In genomic region chr10:71058308-71058707, GRCh38 we compare ENCODE assay signal across 25 cellular contexts.
DNase-seq lines count a peak whose midpoint lies in the region; TF ChIP-seq lines count a peak whose summit lies in the region.
"Had no signal": no experiment of that assay in that cellular context is flagged by ENCODE, and none has a peak within 500 bp of the region (broad histone marks: within the 10 kb centered on the region; RNA-seq: fewer than 3 reads in every experiment).

No MANE protein-coding gene starts in this region.

- H3F3A ChIP-seq in neural cell (ENCODE audit: insufficient read depth, low read length, poor library complexity, severe bottlenecking): no peaks in the 10 kb centered on the region

- no peaks in the 10 kb centered on the region for H3K9me3 Mint-ChIP-seq in activated naive CD4-positive, alpha-beta T cell treated with anti-CD3 and anti-CD28 coated beads, Interleukin-2, amount 10 ng/mL, durations not matched to agents 7 days and 5 days
- H3K9me3 Mint-ChIP-seq: CD4-positive, CD25-positive, alpha-beta regulatory T cell; CD8-positive, alpha-beta memory T cell had no signal

- TF ChIP-seq POLR2A in lower leg skin (IDR thresholded peaks at IDR 0.05): no peak

- TF ChIP-seq CTCF in WERI-Rb-1 (IDR thresholded peaks at IDR 0.05; ENCODE audit: low read depth, low read length) (no peak), neural cell (IDR thresholded peaks at IDR 0.05; ENCODE audit: poor library complexity, severe bottlenecking) (no peak), lower leg skin (IDR thresholded peaks at IDR 0.05) (no peak)

- no peak overlapping the region for H2AFZ ChIP-seq in neural cell (ENCODE audit: low read depth, low read length)

- WGBS in lower leg skin, 2 donors: 94 to 96% methylated on average over 4 of the region's 4 CpGs

- no peak for TF ChIP-seq RAD21 in neural cell (conservative IDR thresholded peaks at IDR 0.05)

- no peak overlapping the region for H3K27ac Mint-ChIP-seq in activated naive CD4-positive, alpha-beta T cell treated with anti-CD3 and anti-CD28 coated beads, Interleukin-2, amount 10 ng/mL, durations not matched to agents 7 days and 5 days
- H3K27ac Mint-ChIP-seq: CD14-positive monocyte; CD4-positive, alpha-beta memory T cell; CD8-positive, alpha-beta memory T cell had no signal

- H3K9ac ChIP-seq in neural cell (ENCODE audit: low read length): no peak overlapping the region
- H3K9ac ChIP-seq: BLaER1 had no signal

- no peaks in the 10 kb centered on the region for H3K4me1 Mint-ChIP-seq in activated naive CD4-positive, alpha-beta T cell treated with anti-CD3 and anti-CD28 coated beads, Interleukin-2, amount 10 ng/mL, durations not matched to agents 7 days and 5 days
- H3K4me1 Mint-ChIP-seq: CD14-positive monocyte; CD4-positive, alpha-beta memory T cell; CD4-positive, CD25-positive, alpha-beta regulatory T cell; CD8-positive, alpha-beta memory T cell had no signal

- no peaks in the 10 kb centered on the region for H3K9me2 ChIP-seq in neural cell (ENCODE audit: insufficient read depth, low read length)

- H3K36me3 Mint-ChIP-seq in activated naive CD4-positive, alpha-beta T cell treated with anti-CD3 and anti-CD28 coated beads, Interleukin-2, amount 10 ng/mL, durations not matched to agents 7 days and 5 days: no peaks in the 10 kb centered on the region
- H3K36me3 Mint-ChIP-seq: CD14-positive monocyte; CD4-positive, alpha-beta memory T cell; CD4-positive, CD25-positive, alpha-beta regulatory T cell; CD8-positive, alpha-beta memory T cell had no signal

- no peak for TF ChIP-seq EP300 in neural cell (conservative IDR thresholded peaks at IDR 0.05; ENCODE audit: poor library complexity, severe bottlenecking)

- CTCF ChIA-PET in activated naive CD4-positive, alpha-beta T cell treated with anti-CD3 and anti-CD28 coated beads, Interleukin-2, amount 10 ng/mL, durations not matched to agents 7 days and 5 days (lab: Charles Lee): interaction anchor here (0.7 kb wide), 1 partner anchor 755 kb away, joined by 3 read pairs; no protein-coding TSS in a partner anchor

- H3K36me3 ChIP-seq in WERI-Rb-1: no peaks in the 10 kb centered on the region
- no peaks in the 10 kb centered on the region for H3K36me3 ChIP-seq in neural cell (ENCODE audit: insufficient read depth, low read length)
- H3K36me3 ChIP-seq: BE2C, BLaER1 had no signal

- peaks cover 7% of the 10 kb centered on the region for H3K27me3 Mint-ChIP-seq in activated naive CD4-positive, alpha-beta T cell treated with anti-CD3 and anti-CD28 coated beads, Interleukin-2, amount 10 ng/mL, durations not matched to agents 7 days and 5 days
- H3K27me3 Mint-ChIP-seq: CD4-positive, CD25-positive, alpha-beta regulatory T cell had no signal

- H3K9me3 ChIP-seq in WERI-Rb-1 (ENCODE audit: severe bottlenecking) (no peaks in the 10 kb centered on the region), neural cell (ENCODE audit: low read length) (no peaks in the 10 kb centered on the region)
- H3K9me3 ChIP-seq: BE2C, BLaER1 had no signal

- no peaks in the 10 kb centered on the region for H4K20me1 ChIP-seq in neural cell (ENCODE audit: insufficient read depth)
- H4K20me1 ChIP-seq: BLaER1 had no signal

- H3K4me2 ChIP-seq in neural cell (ENCODE audit: low read length): no peak overlapping the region
- H3K4me2 ChIP-seq: BLaER1 had no signal

- H3K27me3 ChIP-seq in WERI-Rb-1 (ENCODE audit: insufficient read depth, low read depth, severe bottlenecking) (no peaks in the 10 kb centered on the region), neural cell (ENCODE audit: insufficient read depth, low read depth, low read length) (no peaks in the 10 kb centered on the region)
- H3K27me3 ChIP-seq: BE2C, BLaER1 had no signal

- intact Hi-C loops in lower leg skin (cut with DNase I; ENCODE audit: low total_unique reads): no loop called here

- no peak overlapping the region for H3K4me3 Mint-ChIP-seq in activated naive CD4-positive, alpha-beta T cell treated with anti-CD3 and anti-CD28 coated beads, Interleukin-2, amount 10 ng/mL, durations not matched to agents 7 days and 5 days
- H3K4me3 Mint-ChIP-seq: CD14-positive monocyte; CD4-positive, alpha-beta memory T cell; CD4-positive, CD25-positive, alpha-beta regulatory T cell; CD8-positive, alpha-beta memory T cell had no signal

- DNase-seq in NCI-H82 (lab: John Stamatoyannopoulos, UW) (peak; percentile 37), NCI-H82 treated with DMSO at 0.1 percent for 48 hours (lab: John Stamatoyannopoulos, UW; ENCODE audit: unreplicated experiment) (no peak), WERI-Rb-1 (peak; percentile 78), Kasumi-1 (lab: John Stamatoyannopoulos, UW) (no peak), lower leg skin (ENCODE audit: low spot score in 2 of 2) (no peak)
- DNase-seq in activated naive CD4-positive, alpha-beta T cell treated with anti-CD3 and anti-CD28 coated beads, Interleukin-2, amount 10 ng/mL, durations not matched to agents 7 days and 5 days: no peak
- DNase-seq: 8988T; ACHN; C1 segment of cervical spinal cord; CD4-positive, alpha-beta memory T cell; CD4-positive, CD25-positive, alpha-beta regulatory T cell; CD8-positive, alpha-beta memory T cell; COR-L47; DMS 273 treated with DMSO at 0.1 percent for 48 hours; DMS153; DMS53; DMS79; DND-41; EL; GDM1 had no signal

- H3K4me3 ChIP-seq in WERI-Rb-1 (ENCODE audit: low read depth, low read length): no peak overlapping the region
- no peak overlapping the region for H3K4me3 ChIP-seq in neural cell (ENCODE audit: low read length)
- no peak overlapping the region for H3K4me3 ChIP-seq in lower leg skin (ENCODE audit: low read depth, poor library complexity, severe bottlenecking)
- H3K4me3 ChIP-seq: BLaER1, GM12878 had no signal

- no peaks in the 10 kb centered on the region for H3K79me2 ChIP-seq in neural cell (replicated peaks; ENCODE audit: insufficient read depth, low read length)

- H3K27ac ChIP-seq in WERI-Rb-1: no peak overlapping the region
- H3K27ac ChIP-seq in neural cell (ENCODE audit: low read length): no peak overlapping the region
- H3K27ac ChIP-seq: BLaER1 had no signal

TF ChIP-seq in neural cell, 6 proteins besides CTCF, POLR2A, EP300 and RAD21:
- peak; percentile 38 for TF ChIP-seq POLR2AphosphoS5 (IDR thresholded peaks at IDR 0.05)
- no peak for TF ChIP-seq MXI1 (conservative IDR thresholded peaks at IDR 0.05; ENCODE audit: poor library complexity, severe bottlenecking)

Comparison
In these comparisons a context has a peak if more than half of its experiments do, and no peak if none do; other contexts are left out.
1. DNase-seq: peak in NCI-H82 (single experiment) and WERI-Rb-1 (single experiment); none in NCI-H82 treated with DMSO at 0.1 percent for 48 hours (single experiment), Kasumi-1 (0 of 2), lower leg skin (0 of 2) and activated naive CD4-positive, alpha-beta T cell treated with anti-CD3 and anti-CD28 coated beads, Interleukin-2, amount 10 ng/mL, durations not matched to agents 7 days and 5 days (single experiment).